In genomic region chr14:53879022-53879686, GRCh38 we compare ENCODE assay signal across 24 cellular contexts.
"Had no signal": no experiment of that assay in that cellular context is flagged by ENCODE, and none has a peak within 500 bp of the region (broad histone marks: within the 10 kb centered on the region; RNA-seq: fewer than 3 reads in every experiment).

No MANE protein-coding gene starts in this region.

- H3K9ac ChIP-seq: parathyroid adenoma had no signal

- H3K4me3 Mint-ChIP-seq: activated CD8-positive, alpha-beta T cell treated with anti-CD3 and anti-CD28 coated beads, Interleukin-2, amount 10 ng/mL, durations not matched to agents 7 days and 5 days; activated naive CD8-positive, alpha-beta T cell treated with anti-CD3 and anti-CD28 coated beads, Interleukin-2, amount 50 U/mL, for 24 hours; activated T-helper 1 cell treated with anti-CD3 and anti-CD28 coated beads, Interleukin-12 subunit alpha, Interleukin-12 subunit beta, Interleukin-2, Interleukin-4 antibody, amounts not matched to agents 30 ng/mL and 10 ng/mL and 1 ng/mL, durations not matched to agents 14 hours and 24 hours and 36 hours; immature natural killer cell; nephron progenitor cell had no signal

- H3K36me3 ChIP-seq: brain microvascular endothelial cell, esophagus squamous epithelium, gastroesophageal sphincter, left lung, sigmoid colon, vagina had no signal

- H2AFZ ChIP-seq: parathyroid adenoma had no signal

- H3K4me1 ChIP-seq: left lung, parathyroid adenoma, testis had no signal

- H3K79me2 ChIP-seq: parathyroid adenoma had no signal

- H3K4me1 Mint-ChIP-seq: activated naive CD8-positive, alpha-beta T cell treated with anti-CD3 and anti-CD28 coated beads, Interleukin-2, amount 50 U/mL, for 24 hours; immature natural killer cell had no signal

- H3K9me3 ChIP-seq: esophagus squamous epithelium, gastroesophageal sphincter, left lung, sigmoid colon, testis, vagina had no signal

- DNase-seq: activated CD4-positive, alpha-beta T cell treated with anti-CD3 and anti-CD28 coated beads for 1 hour; activated CD4-positive, alpha-beta T cell treated with anti-CD3 and anti-CD28 coated beads, Interleukin-2, amount 50 U/mL, for 1 hour; activated CD8-positive, alpha-beta T cell treated with anti-CD3 and anti-CD28 coated beads, Interleukin-2, amount 10 ng/mL, durations not matched to agents 7 days and 5 days; activated gamma-delta T cell; activated naive CD4-positive, alpha-beta T cell treated with anti-CD3 and anti-CD28 coated beads, Interleukin-2, amount 50 U/mL, for 16 hours; activated naive CD8-positive, alpha-beta T cell treated with anti-CD3 and anti-CD28 coated beads, Interleukin-2, amount 50 U/mL, for 24 hours; brain microvascular endothelial cell; central memory CD4-positive, alpha-beta T cell; effector memory CD4-positive, alpha-beta T cell; esophagus squamous epithelium; immature natural killer cell; left lung; mammary epithelial cell; nephron progenitor cell; sigmoid colon; stimulated activated CD4-positive, alpha-beta T cell treated with anti-CD3 and anti-CD28 coated beads, Interleukin-2, amount 100 ng/mL, for 48 hours; stimulated activated naive CD4-positive, alpha-beta T cell; T-helper 1 cell; testis; trophoblast cell had no signal

- H3K4me3 ChIP-seq: esophagus squamous epithelium, gastroesophageal sphincter, left lung, sigmoid colon, testis, vagina had no signal

- H3K27me3 ChIP-seq: brain microvascular endothelial cell, esophagus squamous epithelium, gastroesophageal sphincter, left lung, sigmoid colon, testis, vagina had no signal

- H3K27ac Mint-ChIP-seq: activated CD8-positive, alpha-beta T cell treated with anti-CD3 and anti-CD28 coated beads, Interleukin-2, amount 10 ng/mL, durations not matched to agents 7 days and 5 days; activated naive CD8-positive, alpha-beta T cell treated with anti-CD3 and anti-CD28 coated beads, Interleukin-2, amount 50 U/mL, for 24 hours; activated T-helper 1 cell treated with anti-CD3 and anti-CD28 coated beads, Interleukin-12 subunit alpha, Interleukin-12 subunit beta, Interleukin-2, Interleukin-4 antibody, amounts not matched to agents 30 ng/mL and 10 ng/mL and 1 ng/mL, durations not matched to agents 14 hours and 24 hours and 36 hours; immature natural killer cell; nephron progenitor cell had no signal

- H3K27ac ChIP-seq: brain microvascular endothelial cell, esophagus squamous epithelium, gastroesophageal sphincter, left lung, parathyroid adenoma, sigmoid colon, testis, vagina had no signal
